25 cellular contexts compared by ENCODE assay signal in genomic region chr1:110888049-110888448, GRCh38. TPM values are rescaled to one million over a fixed set of nuclear protein-coding genes. Genes with fewer than 3 reads are reported as not detected.
DNase-seq lines count a peak whose midpoint lies in the region; ATAC-seq and TF ChIP-seq lines count a peak whose summit lies in the region.
"Had no signal": no experiment of that assay in that cellular context is flagged by ENCODE, and none has a peak within 500 bp of the region (broad histone marks: within the 10 kb centered on the region; RNA-seq: fewer than 3 reads in every experiment).

No MANE protein-coding gene starts in this region.

- H3K4me3 Mint-ChIP-seq in activated CD8-positive, alpha-beta memory T cell treated with anti-CD3 and anti-CD28 coated beads, Interleukin-2, amount 10 ng/mL, durations not matched to agents 7 days and 5 days: peak overlapping the region; percentile 44
- H3K4me3 Mint-ChIP-seq in activated naive CD8-positive, alpha-beta T cell treated with anti-CD3 and anti-CD28 coated beads, Interleukin-2, amount 50 U/mL, for 24 hours: peak overlapping the region; percentile 27
- H3K4me3 Mint-ChIP-seq: HFFc6 had no signal

- H4K20me1 ChIP-seq in OCI-LY1 (ENCODE audit: insufficient read depth, low read length): no peaks in the 10 kb centered on the region
- H4K20me1 ChIP-seq in osteoblast (ENCODE audit: insufficient read depth, low read length): no peaks in the 10 kb centered on the region

- H3K9me2 ChIP-seq in OCI-LY1 (ENCODE audit: low read depth, low read length): no peaks in the 10 kb centered on the region

- H3K9me3 ChIP-seq in OCI-LY1 (ENCODE audit: low read length): no peaks in the 10 kb centered on the region
- H3K9me3 ChIP-seq in osteoblast (ENCODE audit: low read depth, low read length): no peaks in the 10 kb centered on the region
- H3K9me3 ChIP-seq: esophagus squamous epithelium, gastroesophageal sphincter had no signal

- H3K4me1 ChIP-seq in OCI-LY1 (ENCODE audit: insufficient read depth, low read length, severe bottlenecking) (peaks cover 18% of the 10 kb centered on the region), osteoblast (ENCODE audit: insufficient read depth, low read length) (no peaks in the 10 kb centered on the region)
- H3K4me1 ChIP-seq: esophagus squamous epithelium, gastroesophageal sphincter, parathyroid adenoma had no signal

- peak overlapping the region; percentile 45 for H3K27ac Mint-ChIP-seq in activated CD8-positive, alpha-beta memory T cell treated with anti-CD3 and anti-CD28 coated beads, Interleukin-2, amount 10 ng/mL, durations not matched to agents 7 days and 5 days
- peak overlapping the region; percentile 81 for H3K27ac Mint-ChIP-seq in activated naive CD8-positive, alpha-beta T cell treated with anti-CD3 and anti-CD28 coated beads, Interleukin-2, amount 50 U/mL, for 24 hours
- H3K27ac Mint-ChIP-seq: HFFc6 had no signal

- H3K9ac ChIP-seq in OCI-LY1 (ENCODE audit: low read length): no peak overlapping the region
- H3K9ac ChIP-seq: BLaER1 treated with 17β-estradiol and CSF1 and Interleukin-3, amounts not matched to agents 10 nM and 100 nM; parathyroid adenoma had no signal

- peaks cover 84% of the 10 kb centered on the region for H3K4me1 Mint-ChIP-seq in activated CD8-positive, alpha-beta memory T cell treated with anti-CD3 and anti-CD28 coated beads, Interleukin-2, amount 10 ng/mL, durations not matched to agents 7 days and 5 days
- H3K4me1 Mint-ChIP-seq in activated naive CD8-positive, alpha-beta T cell treated with anti-CD3 and anti-CD28 coated beads, Interleukin-2, amount 50 U/mL, for 24 hours: peaks cover 87% of the 10 kb centered on the region

- ATAC-seq in activated CD8-positive, alpha-beta memory T cell treated with anti-CD3 and anti-CD28 coated beads, Interleukin-2, amount 10 ng/mL, durations not matched to agents 7 days and 5 days: peak; percentile 67
- peak; percentile 59 for ATAC-seq in activated naive CD8-positive, alpha-beta T cell treated with anti-CD3 and anti-CD28 coated beads, Interleukin-2, amount 50 U/mL, for 24 hours
- ATAC-seq: gastroesophageal sphincter, sciatic nerve had no signal

- no peak overlapping the region for H3K4me3 ChIP-seq in OCI-LY1 (ENCODE audit: low read depth, low read length, poor library complexity, severe bottlenecking)
- H3K4me3 ChIP-seq in osteoblast (ENCODE audit: insufficient read depth, low read length): no peak overlapping the region
- H3K4me3 ChIP-seq: BLaER1 treated with 17β-estradiol and CSF1 and Interleukin-3, amounts not matched to agents 10 nM and 100 nM; esophagus squamous epithelium; gastroesophageal sphincter had no signal

- H3K9me3 Mint-ChIP-seq in activated CD8-positive, alpha-beta memory T cell treated with anti-CD3 and anti-CD28 coated beads, Interleukin-2, amount 10 ng/mL, durations not matched to agents 7 days and 5 days (ENCODE audit: low read depth): no peaks in the 10 kb centered on the region
- peaks cover 4% of the 10 kb centered on the region for H3K9me3 Mint-ChIP-seq in activated naive CD8-positive, alpha-beta T cell treated with anti-CD3 and anti-CD28 coated beads, Interleukin-2, amount 50 U/mL, for 24 hours
- H3K9me3 Mint-ChIP-seq: HFFc6 had no signal

- H3K27ac ChIP-seq in OCI-LY1 (ENCODE audit: low read depth, low read length, poor library complexity, severe bottlenecking) (no peak overlapping the region), osteoblast (ENCODE audit: low read depth, low read length) (no peak overlapping the region)
- H3K27ac ChIP-seq: BLaER1 treated with 17β-estradiol and CSF1 and Interleukin-3, amounts not matched to agents 10 nM and 100 nM; esophagus squamous epithelium; gastroesophageal sphincter; parathyroid adenoma had no signal

- H3K27me3 Mint-ChIP-seq in activated CD8-positive, alpha-beta memory T cell treated with anti-CD3 and anti-CD28 coated beads, Interleukin-2, amount 10 ng/mL, durations not matched to agents 7 days and 5 days: no peaks in the 10 kb centered on the region
- no peaks in the 10 kb centered on the region for H3K27me3 Mint-ChIP-seq in activated naive CD8-positive, alpha-beta T cell treated with anti-CD3 and anti-CD28 coated beads, Interleukin-2, amount 50 U/mL, for 24 hours

- no peaks in the 10 kb centered on the region for H3F3A ChIP-seq in OCI-LY1 (ENCODE audit: insufficient read depth, low read length)

- H3K27me3 ChIP-seq in OCI-LY1 (ENCODE audit: insufficient read depth, low read length) (no peaks in the 10 kb centered on the region), osteoblast (ENCODE audit: insufficient read depth, low read length) (no peaks in the 10 kb centered on the region)
- H3K27me3 ChIP-seq: BLaER1 treated with 17β-estradiol and CSF1 and Interleukin-3, amounts not matched to agents 10 nM and 100 nM; esophagus squamous epithelium; gastroesophageal sphincter had no signal

- H3K79me2 ChIP-seq in OCI-LY1 (ENCODE audit: insufficient read depth, low read length): peaks cover 68% of the 10 kb centered on the region
- H3K79me2 ChIP-seq in osteoblast (ENCODE audit: insufficient read depth, low read length): no peaks in the 10 kb centered on the region
- H3K79me2 ChIP-seq: parathyroid adenoma had no signal

- TF ChIP-seq CTCF in OCI-LY1 (IDR thresholded peaks at IDR 0.05; ENCODE audit: low read length) (no peak), osteoblast (IDR thresholded peaks at IDR 0.05; ENCODE audit: extremely low read depth, low read depth, low read length) (no peak)

- no peak for DNase-seq in activated CD8-positive, alpha-beta memory T cell treated with anti-CD3 and anti-CD28 coated beads, Interleukin-2, amount 10 ng/mL, durations not matched to agents 7 days and 5 days
- no peak for DNase-seq in activated CD8-positive, alpha-beta memory T cell treated with anti-CD3 and anti-CD28 coated beads, Interleukin-2, amount 50 U/mL, for 4 hours
- DNase-seq in activated naive CD8-positive, alpha-beta T cell treated with anti-CD3 and anti-CD28 coated beads, Interleukin-2, amount 50 U/mL, for 24 hours: no peak
- peak; percentile 17 for DNase-seq in osteoblast (ENCODE audit: insufficient read length, low spot score, missing footprints)
- no peak for DNase-seq in cortex of kidney (lab: John Stamatoyannopoulos, UW)
- no peak for DNase-seq in NCI-H1930 (lab: John Stamatoyannopoulos, UW)
- no peak for DNase-seq in COLO668 (lab: John Stamatoyannopoulos, UW; ENCODE audit: unreplicated experiment)
- DNase-seq: activated effector memory CD4-positive, alpha-beta T cell treated with anti-CD3 and anti-CD28 coated beads, Interleukin-2, amount 50 U/mL, for 16 hours; effector memory CD4-positive, alpha-beta T cell; esophagus squamous epithelium; GDM1; HFFc6; mammary epithelial cell; NCI-H1417 treated with DMSO at 0.1 percent for 48 hours; NCI-H526; OCI-M1; SHP77; stimulated activated CD4-positive, alpha-beta T cell treated with anti-CD3 and anti-CD28 coated beads, Interleukin-15, amount 100 ng/mL, for 24 hours; SW 1271 had no signal

- CTCF ChIA-PET in activated CD8-positive, alpha-beta memory T cell treated with anti-CD3 and anti-CD28 coated beads, Interleukin-2, amount 10 ng/mL, durations not matched to agents 7 days and 5 days (lab: Charles Lee): interaction anchor here (0.8 to 2.4 kb wide), 5 partner anchors 9 to 106 kb away, joined by 3 to 7 read pairs (median 5); no protein-coding TSS in a partner anchor

- H3K36me3 ChIP-seq in OCI-LY1 (ENCODE audit: insufficient read depth, low read length): peaks cover 39% of the 10 kb centered on the region
- H3K36me3 ChIP-seq in osteoblast (ENCODE audit: insufficient read depth, low read length): no peaks in the 10 kb centered on the region
- H3K36me3 ChIP-seq: esophagus squamous epithelium, gastroesophageal sphincter had no signal

- peaks cover 72% of the 10 kb centered on the region for H3K36me3 Mint-ChIP-seq in activated CD8-positive, alpha-beta memory T cell treated with anti-CD3 and anti-CD28 coated beads, Interleukin-2, amount 10 ng/mL, durations not matched to agents 7 days and 5 days
- H3K36me3 Mint-ChIP-seq in activated naive CD8-positive, alpha-beta T cell treated with anti-CD3 and anti-CD28 coated beads, Interleukin-2, amount 50 U/mL, for 24 hours (ENCODE audit: low read depth): peaks cover 47% of the 10 kb centered on the region

- H3K4me2 ChIP-seq in OCI-LY1 (ENCODE audit: low read length): peak overlapping the region; percentile 1; the same call in 1 of the 2 replicates
- no peak overlapping the region for H3K4me2 ChIP-seq in osteoblast (ENCODE audit: insufficient read depth, low read length)

- no peak overlapping the region for H2AFZ ChIP-seq in OCI-LY1 (ENCODE audit: low read length)
- no peak overlapping the region for H2AFZ ChIP-seq in osteoblast (ENCODE audit: low read length)
- H2AFZ ChIP-seq: parathyroid adenoma had no signal

RNA-seq across cellular contexts. Expression of gene CD53, which starts 15.1 kb away (rescaled TPM):
- 100 to 1,000 TPM; 403 to 439 TPM for total RNA-seq in activated CD8-positive, alpha-beta memory T cell treated with anti-CD3 and anti-CD28 coated beads, Interleukin-2, amount 10 ng/mL, durations not matched to agents 7 days and 5 days
- total RNA-seq in osteoblast: 0.29 and 0.36 TPM in 2 replicates
- total RNA-seq: HFFc6, kidney epithelial cell, mammary epithelial cell had no signal

Comparison
In these comparisons a context has a peak if more than half of its experiments do, and no peak if none do; other contexts are left out.
1. RNA of gene CD53, which starts 15.1 kb away (total RNA-seq): 403 to 439 TPM in activated CD8-positive, alpha-beta memory T cell treated with anti-CD3 and anti-CD28 coated beads, Interleukin-2, amount 10 ng/mL, durations not matched to agents 7 days and 5 days; 0.29 to 0.36 TPM in osteoblast; every median in the first group is over 100 times any median in the second.